In genomic region chr2:115165529-115166109, GRCh38 we compare ENCODE assay signal across 8 cellular contexts.
DNase-seq lines count a peak whose midpoint lies in the region; ATAC-seq and TF ChIP-seq lines count a peak whose summit lies in the region.

No MANE protein-coding gene starts in this region.

- H3K4me2 ChIP-seq in HCT116 (ENCODE audit: low read length) = no peak overlapping the region

- POLR2A ChIA-PET in HCT116 (lab: Charles Lee) = no interaction called here

- H3K27me3 Mint-ChIP-seq in Calu3 (ENCODE audit: unreplicated experiment) = peaks cover 24% of the 10 kb centered on the region

- no peaks in the 10 kb centered on the region for H3K27me3 ChIP-seq in HCT116 (ENCODE audit: insufficient read depth, low read length)

- H3K9me2 ChIP-seq in HCT116 (ENCODE audit: insufficient read depth) = no peaks in the 10 kb centered on the region

- RAD21 ChIA-PET in HCT116 (lab: Charles Lee; ENCODE audit: low non-redundant PET in 1 of 2, low total read pairs in 2 of 2, uncharacterized antibody in 2 of 2, unreplicated experiment in 2 of 2) = no interaction called here

- BruUV-seq in Calu3 (replicated peaks; lab: Mats Ljungman, UMichigan) (no TSS peak), HCT116 (replicated peaks; lab: Mats Ljungman, UMichigan) (no TSS peak)

- no peaks in the 10 kb centered on the region for H3K4me1 Mint-ChIP-seq in Calu3 (ENCODE audit: low read depth, unreplicated experiment)

- H3K9me3 Mint-ChIP-seq in Calu3 (ENCODE audit: low read depth, unreplicated experiment) = no peaks in the 10 kb centered on the region

- H3K9ac ChIP-seq in HCT116 (ENCODE audit: low read length) = no peak overlapping the region

- H3K27ac ChIP-seq in HCT116 (ENCODE audit: low read depth, low read length) = no peak overlapping the region

- H3K36me3 Mint-ChIP-seq in Calu3 (ENCODE audit: insufficient read depth, unreplicated experiment) = no peaks in the 10 kb centered on the region

- peak; percentile 38 for DNase-seq in Calu3
- no peak for DNase-seq in HCT116 (ENCODE audit: low read depth, low spot score)
- DNase-seq in NCI-H82 treated with DMSO at 0.1 percent for 48 hours (lab: John Stamatoyannopoulos, UW; ENCODE audit: unreplicated experiment) = peak; percentile 62
- DNase-seq in epithelial cell of proximal tubule (ENCODE audit: low read depth) = no peak
- peak; percentile 1 for DNase-seq in skeletal muscle cell (ENCODE audit: low read depth)
- DNase-seq in activated CD4-positive, alpha-beta T cell treated with anti-CD3 and anti-CD28 coated beads for 48 hours = no peak
- DNase-seq in activated T-cell treated with anti-CD3 and anti-CD28 coated beads, Interleukin-2, amount 50 U/mL, for 1 hour = no peak

- peaks cover 0 to 14% of the 10 kb centered on the region in 2 experiments; a peak in 2 of 4 replicates for H3K9me3 ChIP-seq in HCT116 (ENCODE audit: control insufficient read depth in 1 of 2, insufficient read depth in 1 of 2, low read depth in 1 of 2, low read length in 2 of 2)

- CTCF ChIA-PET in Calu3 (lab: Charles Lee) = no interaction called here
- CTCF ChIA-PET in HCT116 (lab: Charles Lee) = no interaction called here

- intact Hi-C loops in Calu3 (cut with micrococcal nuclease; ENCODE audit: unreplicated experiment) (no loop called here), HCT116 (cut with micrococcal nuclease) (no loop called here)

- no peak for TF ChIP-seq CTCF in Calu3 (IDR thresholded peaks at IDR 0.05; ENCODE audit: unreplicated experiment)
- peak in 2 of 3 experiments; percentile 28 to 29; a peak in 2 of 6 replicates for TF ChIP-seq CTCF in HCT116 (IDR thresholded peaks at IDR 0.05 in 2 of 3, conservative IDR thresholded peaks at IDR 0.05 in 1 of 3; ENCODE audit: borderline replicate concordance in 1 of 3, insufficient read depth in 1 of 3, low read depth in 2 of 3, low read length in 2 of 3)
- peak; percentile 72 for TF ChIP-seq CTCF in epithelial cell of proximal tubule (conservative IDR thresholded peaks at IDR 0.05; ENCODE audit: low read depth, low read length)

- no peak overlapping the region for H2AFZ ChIP-seq in HCT116 (ENCODE audit: low read depth, low read length, poor library complexity, severe bottlenecking)

- no peaks in the 10 kb centered on the region for H3K79me2 ChIP-seq in HCT116 (ENCODE audit: insufficient read depth, low read length)

- H3K4me3 Mint-ChIP-seq in Calu3 (ENCODE audit: low read depth, unreplicated experiment) = no peak overlapping the region

- TF ChIP-seq RAD21 in HCT116 (IDR thresholded peaks at IDR 0.05; ENCODE audit: low read depth) = peak; percentile 17; the same call in 1 of the 2 replicates

- H3K4me3 ChIP-seq in HCT116 (replicated peaks in 1 of 2; ENCODE audit: low read depth in 1 of 2, low read length in 2 of 2) (no peak overlapping the region), epithelial cell of proximal tubule (ENCODE audit: low read depth, low read length) (no peak overlapping the region), skeletal muscle cell (ENCODE audit: low read depth, low read length) (no peak overlapping the region)

- no peak for ATAC-seq in HCT116
- ATAC-seq in GM21447 (IDR thresholded peaks at IDR 0.05; ENCODE audit: unreplicated experiment) = no peak

- TF ChIP-seq POLR2A in HCT116 (IDR thresholded peaks at IDR 0.05; ENCODE audit: borderline replicate concordance, extremely low read depth, insufficient read depth, insufficient read length) = no peak

- no peak overlapping the region for H3K27ac Mint-ChIP-seq in Calu3 (ENCODE audit: unreplicated experiment)

- no peaks in the 10 kb centered on the region for H3K36me3 ChIP-seq in HCT116 (ENCODE audit: control insufficient read depth in 1 of 2, insufficient read depth in 2 of 2, low read length in 2 of 2)

- no peaks in the 10 kb centered on the region for H4K20me1 ChIP-seq in HCT116 (ENCODE audit: insufficient read depth)

- no peaks in the 10 kb centered on the region for H3K4me1 ChIP-seq in HCT116 (ENCODE audit: control insufficient read depth in 1 of 2, insufficient read depth in 2 of 2, low read length in 2 of 2)

TF ChIP-seq in HCT116, 20 proteins besides CTCF, POLR2A, EP300 and RAD21:
- no peak for TF ChIP-seq SRF (IDR thresholded peaks at IDR 0.05; ENCODE audit: low read depth)
- no peak for TF ChIP-seq TCF7L2 (IDR thresholded peaks at IDR 0.05; ENCODE audit: borderline replicate concordance, extremely low read depth, insufficient read depth, insufficient read length)
- TF ChIP-seq YY1 (IDR thresholded peaks at IDR 0.05; ENCODE audit: extremely low read depth, insufficient replicate concordance, low read depth, low read length) = no peak
- no peak for TF ChIP-seq CBX3 (IDR thresholded peaks at IDR 0.05; ENCODE audit: low read depth)
- no peak for TF ChIP-seq ZNF274 (IDR thresholded peaks at IDR 0.05; ENCODE audit: low read depth, low read length)
- TF ChIP-seq, protein P1, sequence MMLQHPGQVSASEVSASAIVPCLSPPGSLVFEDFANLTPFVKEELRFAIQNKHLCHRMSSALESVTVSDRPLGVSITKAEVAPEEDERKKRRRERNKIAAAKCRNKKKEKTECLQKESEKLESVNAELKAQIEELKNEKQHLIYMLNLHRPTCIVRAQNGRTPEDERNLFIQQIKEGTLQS (IDR thresholded peaks at IDR 0.05) = no peak
- TF ChIP-seq SIN3A (IDR thresholded peaks at IDR 0.05; ENCODE audit: low read depth) = no peak
- no peak for TF ChIP-seq ZBTB33 (IDR thresholded peaks at IDR 0.05; ENCODE audit: extremely low read depth, insufficient replicate concordance, low read length)
- TF ChIP-seq JUND (IDR thresholded peaks at IDR 0.05) = no peak
- TF ChIP-seq EZH2 (IDR thresholded peaks at IDR 0.05) = no peak
- TF ChIP-seq, protein P2, sequence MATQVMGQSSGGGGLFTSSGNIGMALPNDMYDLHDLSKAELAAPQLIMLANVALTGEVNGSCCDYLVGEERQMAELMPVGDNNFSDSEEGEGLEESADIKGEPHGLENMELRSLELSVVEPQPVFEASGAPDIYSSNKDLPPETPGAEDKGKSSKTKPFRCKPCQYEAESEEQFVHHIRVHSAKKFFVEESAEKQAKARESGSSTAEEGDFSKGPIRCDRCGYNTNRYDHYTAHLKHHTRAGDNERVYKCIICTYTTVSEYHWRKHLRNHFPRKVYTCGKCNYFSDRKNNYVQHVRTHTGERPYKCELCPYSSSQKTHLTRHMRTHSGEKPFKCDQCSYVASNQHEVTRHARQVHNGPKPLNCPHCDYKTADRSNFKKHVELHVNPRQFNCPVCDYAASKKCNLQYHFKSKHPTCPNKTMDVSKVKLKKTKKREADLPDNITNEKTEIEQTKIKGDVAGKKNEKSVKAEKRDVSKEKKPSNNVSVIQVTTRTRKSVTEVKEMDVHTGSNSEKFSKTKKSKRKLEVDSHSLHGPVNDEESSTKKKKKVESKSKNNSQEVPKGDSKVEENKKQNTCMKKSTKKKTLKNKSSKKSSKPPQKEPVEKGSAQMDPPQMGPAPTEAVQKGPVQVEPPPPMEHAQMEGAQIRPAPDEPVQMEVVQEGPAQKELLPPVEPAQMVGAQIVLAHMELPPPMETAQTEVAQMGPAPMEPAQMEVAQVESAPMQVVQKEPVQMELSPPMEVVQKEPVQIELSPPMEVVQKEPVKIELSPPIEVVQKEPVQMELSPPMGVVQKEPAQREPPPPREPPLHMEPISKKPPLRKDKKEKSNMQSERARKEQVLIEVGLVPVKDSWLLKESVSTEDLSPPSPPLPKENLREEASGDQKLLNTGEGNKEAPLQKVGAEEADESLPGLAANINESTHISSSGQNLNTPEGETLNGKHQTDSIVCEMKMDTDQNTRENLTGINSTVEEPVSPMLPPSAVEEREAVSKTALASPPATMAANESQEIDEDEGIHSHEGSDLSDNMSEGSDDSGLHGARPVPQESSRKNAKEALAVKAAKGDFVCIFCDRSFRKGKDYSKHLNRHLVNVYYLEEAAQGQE (IDR thresholded peaks at IDR 0.05; ENCODE audit: low read depth) = no peak
- no peak for TF ChIP-seq SP1 (IDR thresholded peaks at IDR 0.05; ENCODE audit: low read depth)
- TF ChIP-seq MAX (IDR thresholded peaks at IDR 0.05) = no peak
- TF ChIP-seq ELF1 (IDR thresholded peaks at IDR 0.05; ENCODE audit: borderline replicate concordance, low read depth) = no peak
- TF ChIP-seq POLR2AphosphoS5 (IDR thresholded peaks at IDR 0.05; ENCODE audit: low read depth, low read length) = no peak
- TF ChIP-seq FOSL1 (IDR thresholded peaks at IDR 0.05; ENCODE audit: low read depth) = no peak
- TF ChIP-seq CEBPB (IDR thresholded peaks at IDR 0.05; ENCODE audit: low read depth) = no peak
- TF ChIP-seq EGR1 (IDR thresholded peaks at IDR 0.05; ENCODE audit: low read depth) = no peak
- no peak for TF ChIP-seq EZH2phosphoT487 (IDR thresholded peaks at IDR 0.05; ENCODE audit: borderline replicate concordance)
- TF ChIP-seq ZFX (IDR thresholded peaks at IDR 0.05) = no peak
TF ChIP-seq in HCT116: peak in this region for 0.

Comparison
In these comparisons a context has a peak if more than half of its experiments do, and no peak if none do; other contexts are left out.
1. DNase-seq: peak in Calu3 (single experiment), NCI-H82 treated with DMSO at 0.1 percent for 48 hours (single experiment) and skeletal muscle cell (single experiment); none in HCT116 (single experiment), epithelial cell of proximal tubule (single experiment), activated CD4-positive, alpha-beta T cell treated with anti-CD3 and anti-CD28 coated beads for 48 hours (single experiment) and activated T-cell treated with anti-CD3 and anti-CD28 coated beads, Interleukin-2, amount 50 U/mL, for 1 hour (single experiment).